In genomic region chr1:21926065-21926464, GRCh38 we compare ENCODE assay signal across 19 cellular contexts. TPM values are rescaled to one million over a fixed set of nuclear protein-coding genes. Genes with fewer than 3 reads are reported as not detected.
DNase-seq lines count a peak whose midpoint lies in the region; ATAC-seq, FAIRE-seq and TF ChIP-seq lines count a peak whose summit lies in the region.
"Had no signal": no experiment of that assay in that cellular context is flagged by ENCODE, and none has a peak within 500 bp of the region (broad histone marks: within the 10 kb centered on the region; RNA-seq: fewer than 3 reads in every experiment).

No MANE protein-coding gene starts in this region.

- TF ChIP-seq CTCF in endothelial cell of umbilical vein (IDR thresholded peaks at IDR 0.05; ENCODE audit: extremely low read depth in 1 of 2, insufficient read depth in 1 of 2, low read depth in 1 of 2, low read length in 2 of 2) (no peak), nephron (IDR thresholded peaks at IDR 0.05; ENCODE audit: unreplicated experiment in 3 of 3) (no peak), tibial artery (IDR thresholded peaks at IDR 0.05) (no peak), PC-3 (conservative IDR thresholded peaks at IDR 0.05; ENCODE audit: low read depth, low read length) (no peak)

- H3K9me1 ChIP-seq in endothelial cell of umbilical vein (replicated peaks; ENCODE audit: control insufficient read depth, extremely low read depth, insufficient read depth, low read length), result no peaks in the 10 kb centered on the region

- H3K27me3 Mint-ChIP-seq in nephron (ENCODE audit: low read depth), result no peaks in the 10 kb centered on the region

- H3K4me3 Mint-ChIP-seq in nephron, result no peak overlapping the region
- H3K4me3 Mint-ChIP-seq: naive B cell; T-helper 1 cell treated with Interleukin-12 subunit alpha and Interleukin-12 subunit beta and Interleukin-4 antibody, amounts not matched to agents 30 μg/mL and 1 μg/mL, for 36 hours had no signal

- H3K36me3 ChIP-seq in endothelial cell of umbilical vein (ENCODE audit: control insufficient read depth in 2 of 2, extremely low read depth in 1 of 2, insufficient read depth in 2 of 2, low read length in 2 of 2), result peaks cover 18 to 32% of the 10 kb centered on the region in 2 experiments
- H3K36me3 ChIP-seq in tibial artery, result peaks cover 0 to 5% (median 0%) of the 10 kb centered on the region in 3 donors
- H3K36me3 ChIP-seq in PC-3 (ENCODE audit: low read depth, low read length), result no peaks in the 10 kb centered on the region
- H3K36me3 ChIP-seq: BE2C had no signal

- dilution Hi-C loops in endothelial cell of umbilical vein (cut with MboI; ENCODE audit: extremely low pct_ligation_motif_present, low sequenced_read_pairs), result no loop called here

- H3K4me1 ChIP-seq in endothelial cell of umbilical vein (ENCODE audit: control insufficient read depth, extremely low read depth, insufficient read depth, low read length) (peaks cover 92% of the 10 kb centered on the region), tibial artery (peaks cover 16 to 100% (median 89%) of the 10 kb centered on the region in 4 donors), PC-3 (ENCODE audit: insufficient read depth, low read length) (peaks cover 4% of the 10 kb centered on the region)
- H3K4me1 ChIP-seq: BE2C, HAP-1 had no signal

- ATAC-seq in PC-3 (no peak), GM19467 (IDR thresholded peaks at IDR 0.05; ENCODE audit: unreplicated experiment) (no peak)

- H2AFZ ChIP-seq in endothelial cell of umbilical vein (ENCODE audit: low read depth, low read length) (no peak overlapping the region), PC-3 (ENCODE audit: low read length) (no peak overlapping the region)

- H3K4me1 Mint-ChIP-seq in nephron, result peaks cover 56% of the 10 kb centered on the region

- H3K9me3 ChIP-seq in endothelial cell of umbilical vein (replicated peaks; ENCODE audit: control insufficient read depth, insufficient read depth, low read length) (no peaks in the 10 kb centered on the region), tibial artery (no peaks in the 10 kb centered on the region), PC-3 (ENCODE audit: low read length) (no peaks in the 10 kb centered on the region)
- H3K9me3 ChIP-seq: BE2C, HAP-1 had no signal

- TF ChIP-seq POLR2A in endothelial cell of umbilical vein (IDR thresholded peaks at IDR 0.05; ENCODE audit: low read depth, low read length), result no peak

- no peaks in the 10 kb centered on the region for H3K9me3 Mint-ChIP-seq in nephron
- H3K9me3 Mint-ChIP-seq: naive B cell; T-helper 1 cell treated with Interleukin-12 subunit alpha and Interleukin-12 subunit beta and Interleukin-4 antibody, amounts not matched to agents 30 μg/mL and 1 μg/mL, for 36 hours had no signal

- no peaks in the 10 kb centered on the region for H3K27me3 ChIP-seq in endothelial cell of umbilical vein (ENCODE audit: control insufficient read depth in 2 of 2, insufficient read depth in 2 of 2, low read length in 2 of 2)
- H3K27me3 ChIP-seq in tibial artery, result no peaks in the 10 kb centered on the region
- no peaks in the 10 kb centered on the region for H3K27me3 ChIP-seq in PC-3 (ENCODE audit: low read length)
- H3K27me3 ChIP-seq: BE2C had no signal

- peak; percentile 10 for DNase-seq in MV-4-11 (lab: John Stamatoyannopoulos, UW)
- DNase-seq in endothelial cell of umbilical vein (ENCODE audit: low read depth, low spot score), result no peak
- DNase-seq in tibial artery, result no peak
- no peak for DNase-seq in retina
- no peak for DNase-seq in PC-3
- no peak for DNase-seq in activated T-cell treated with anti-CD3 and anti-CD28 coated beads, Interleukin-2, amount 50 U/mL, for 48 hours
- DNase-seq: activated T-cell treated with anti-CD3 and anti-CD28 coated beads, Interleukin-2, amount 50 U/mL, for 1 hour; BE2C; DMS53; KBM-7; naive B cell; NCI-H146; NCI-H524; substantia nigra had no signal

- H3K79me2 ChIP-seq in endothelial cell of umbilical vein (ENCODE audit: control insufficient read depth, insufficient read depth, low read length) (peaks cover 93% of the 10 kb centered on the region), PC-3 (ENCODE audit: low read length) (peaks cover 43% of the 10 kb centered on the region)

- no TSS peak for BruUV-seq in endothelial cell of umbilical vein (replicated peaks; lab: Mats Ljungman, UMichigan)
- BruUV-seq in PC-3 (replicated peaks; lab: Mats Ljungman, UMichigan), result no TSS peak

- H3K4me2 ChIP-seq in endothelial cell of umbilical vein (ENCODE audit: insufficient read depth, low read length), result peak overlapping the region; percentile 17
- H3K4me2 ChIP-seq in PC-3 (ENCODE audit: low read length), result no peak overlapping the region

- intact Hi-C loops in endothelial cell of umbilical vein (cut with micrococcal nuclease) (loop anchor here (5.0 kb wide), 1 partner anchor 491 kb away; no protein-coding TSS in a partner anchor), tibial artery (cut with DNase I; ENCODE audit: low total_unique reads) (no loop called here), PC-3 (cut with micrococcal nuclease) (no loop called here)

- CTCF ChIA-PET in endothelial cell of umbilical vein (lab: Charles Lee) (interaction anchor here (3.3 kb wide), 1 partner anchor 37 kb away, joined by 16 read pairs; no protein-coding TSS in a partner anchor), PC-3 (lab: Charles Lee) (no interaction called here)

- POLR2A ChIA-PET in endothelial cell of umbilical vein (lab: Charles Lee) (no interaction called here), PC-3 (lab: Charles Lee; ENCODE audit: unreplicated experiment) (no interaction called here)

- peak overlapping the region; percentile 40 for H3K9ac ChIP-seq in endothelial cell of umbilical vein (replicated peaks; ENCODE audit: extremely low read depth, insufficient read depth, low read length)
- no peak overlapping the region for H3K9ac ChIP-seq in PC-3 (ENCODE audit: low read length)

- peak overlapping the region in 2 of 3 experiments; percentile 73 to 76 for H3K27ac Mint-ChIP-seq in nephron
- H3K27ac Mint-ChIP-seq: T-helper 1 cell treated with Interleukin-12 subunit alpha and Interleukin-12 subunit beta and Interleukin-4 antibody, amounts not matched to agents 30 μg/mL and 1 μg/mL, for 36 hours had no signal

- FAIRE-seq in endothelial cell of umbilical vein (lab: Jason Lieb, UNC), result no peak

- H3K9me2 ChIP-seq in PC-3 (replicated peaks; ENCODE audit: low read length), result no peaks in the 10 kb centered on the region

- no peaks in the 10 kb centered on the region for H3F3A ChIP-seq in PC-3 (ENCODE audit: low read length, unreplicated experiment)

- H3K36me3 Mint-ChIP-seq in nephron (ENCODE audit: low read depth), result peaks cover 6% of the 10 kb centered on the region
- H3K36me3 Mint-ChIP-seq: naive B cell had no signal

- H3K4me3 ChIP-seq in endothelial cell of umbilical vein (replicated peaks in 1 of 3; ENCODE audit: insufficient read depth in 1 of 3, low read depth in 1 of 3, low read length in 3 of 3) (no peak overlapping the region), tibial artery (no peak overlapping the region), PC-3 (ENCODE audit: low read length) (no peak overlapping the region)
- H3K4me3 ChIP-seq: HAP-1 had no signal

- H3K27ac ChIP-seq in endothelial cell of umbilical vein (ENCODE audit: insufficient read depth, low read depth, low read length) (peak overlapping the region; percentile 79), tibial artery (peak overlapping the region; percentile 96 to 97), PC-3 (ENCODE audit: low read length) (no peak overlapping the region)

- H4K20me1 ChIP-seq in endothelial cell of umbilical vein (replicated peaks; ENCODE audit: control insufficient read depth, extremely low read depth, insufficient read depth, low read length) (no peaks in the 10 kb centered on the region), PC-3 (ENCODE audit: low read length) (no peaks in the 10 kb centered on the region)

TF ChIP-seq in endothelial cell of umbilical vein, 7 proteins besides CTCF, POLR2A, EP300 and RAD21:
- peak; percentile 18 for TF ChIP-seq POLR2AphosphoS5 (IDR thresholded peaks at IDR 0.05; ENCODE audit: insufficient read depth, low read depth, low read length)
- no peak for TF ChIP-seq MYC (IDR thresholded peaks at IDR 0.05; ENCODE audit: low read depth, low read length)
TF ChIP-seq in endothelial cell of umbilical vein: peak in this region for 1.

RNA-seq across cellular contexts. Expression of gene HSPG2, which starts 11.0 kb away (rescaled TPM):
- total RNA-seq in endothelial cell of umbilical vein (3,499 and 3,960 TPM in 2 replicates), PC-3 (2014; rRNA removed) (35.1 and 56.0 TPM in 2 replicates)
- polyA plus RNA-seq in endothelial cell of umbilical vein, result 734 and 849 TPM in 2 replicates
- 751 and 1,165 TPM in 2 replicates for polyA plus RNA-seq in endothelial cell of umbilical vein (2011; cell fraction: cytosol; rRNA removed)
- 1,616 and 1,967 TPM in 2 replicates for polyA plus RNA-seq in endothelial cell of umbilical vein (2011; cell fraction: nucleus; rRNA removed)
- polyA plus RNA-seq in endothelial cell of umbilical vein (2012), result 1,500 and 2,412 TPM in 2 replicates
- 1,494 and 1,598 TPM in 2 replicates for polyA minus RNA-seq in endothelial cell of umbilical vein
- 16.5 TPM for polyA minus RNA-seq in endothelial cell of umbilical vein (2011; cell fraction: cytosol; rRNA and poly(A)+ RNA removed)
- polyA minus RNA-seq in endothelial cell of umbilical vein (2011; cell fraction: nucleus; rRNA and poly(A)+ RNA removed), result 1,216 and 2,140 TPM in 2 replicates

RNA-seq across cellular contexts. Expression of gene CELA3B, which starts 50.8 kb away (rescaled TPM):
- total RNA-seq in endothelial cell of umbilical vein, result 0.48 TPM in 1 of 2 replicates, not detected in the other
- 0.30 and 0.32 TPM in 2 replicates for polyA plus RNA-seq in endothelial cell of umbilical vein
- 0.10 and 0.20 TPM in 2 replicates for polyA plus RNA-seq in endothelial cell of umbilical vein (2011; cell fraction: cytosol; rRNA removed)
- polyA plus RNA-seq in endothelial cell of umbilical vein (2011; cell fraction: nucleus; rRNA removed), result 0.25 and 0.29 TPM in 2 replicates
- not detected in 2 replicates for polyA plus RNA-seq in endothelial cell of umbilical vein (2012)
- polyA minus RNA-seq in endothelial cell of umbilical vein, result 0.39 TPM in 1 of 2 replicates, not detected in the other
- polyA minus RNA-seq in endothelial cell of umbilical vein (2011; cell fraction: cytosol; rRNA and poly(A)+ RNA removed), result not detected
- polyA minus RNA-seq in endothelial cell of umbilical vein (2011; cell fraction: nucleus; rRNA and poly(A)+ RNA removed), result 1.5 TPM in 1 of 2 replicates, not detected in the other
- not detected in 2 replicates for total RNA-seq in PC-3 (2014; rRNA removed)
- total RNA-seq: fibroblast of villous mesenchyme had no signal

Comparison
In these comparisons a context has a peak if more than half of its experiments do, and no peak if none do; other contexts are left out.
1. RNA of gene HSPG2, which starts 11.0 kb away (total RNA-seq): 3,499 to 3,960 TPM in endothelial cell of umbilical vein; 35.1 to 56.0 TPM in PC-3; every median in the first group is over 10 times any median in the second.